37 cellular contexts compared by ENCODE assay signal in the genomic region with DNA sequence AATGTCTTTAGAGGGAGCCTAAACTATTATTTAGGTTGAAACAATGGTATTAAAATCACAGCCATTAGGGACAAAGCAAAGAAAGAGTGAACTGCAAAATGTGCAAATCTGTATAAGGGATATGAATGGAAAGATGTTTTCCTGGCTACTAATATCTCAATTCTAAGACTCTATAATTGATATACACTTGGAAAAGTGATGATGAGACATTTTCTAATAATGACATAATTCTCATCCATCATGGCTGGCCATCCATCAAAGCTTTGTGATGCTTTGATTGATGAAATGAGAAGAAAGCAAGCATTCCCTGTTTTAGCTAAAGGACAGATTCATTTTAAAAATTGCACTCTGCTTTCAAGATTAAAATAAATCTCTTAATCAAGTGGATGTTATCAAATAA.
"Had no signal": no experiment of that assay in that cellular context is flagged by ENCODE, and none has a peak within 500 bp of the region (broad histone marks: within the 10 kb centered on the region; RNA-seq: fewer than 3 reads in every experiment).

No MANE protein-coding gene starts in this region.

- H3K27ac ChIP-seq: adrenal gland, body of pancreas, brain microvascular endothelial cell, breast epithelium, VCaP had no signal

- DNase-seq: activated B cell treated with CpG ODN at 0.5 μM for 24 hours; activated CD4-positive, alpha-beta memory T cell treated with anti-CD3 and anti-CD28 coated beads for 36 hours; activated CD4-positive, alpha-beta T cell treated with anti-CD3 and anti-CD28 coated beads for 4 hours; activated CD4-positive, alpha-beta T cell treated with anti-CD3 and anti-CD28 coated beads, Interleukin-2, amount 10 ng/mL, durations not matched to agents 24 days and 14 days; activated CD4-positive, alpha-beta T cell treated with anti-CD3 and anti-CD28 coated beads, Interleukin-2, amount 50 U/mL, for 1 hour; activated CD4-positive, alpha-beta T cell treated with anti-CD3 and anti-CD28 coated beads, Interleukin-2, amount 50 U/mL, for 4 hours; activated CD4-positive, CD25-positive, alpha-beta regulatory T cell treated with anti-CD3 and anti-CD28 coated beads, Interleukin-2, amount 50 U/mL, for 72 hours; activated CD8-positive, alpha-beta memory T cell treated with anti-CD3 and anti-CD28 coated beads, Interleukin-2, amount 50 U/mL, for 4 hours; activated CD8-positive, alpha-beta T cell treated with anti-CD3 and anti-CD28 coated beads for 36 hours; activated effector memory CD4-positive, alpha-beta T cell treated with anti-CD3 and anti-CD28 coated beads, Interleukin-2, amount 50 U/mL, for 16 hours; activated gamma-delta T cell treated with Interleukin-2 at 50 U/mL for 16 hours; activated naive CD4-positive, alpha-beta T cell; activated naive CD4-positive, alpha-beta T cell treated with anti-CD3 and anti-CD28 coated beads for 36 hours; activated naive CD4-positive, alpha-beta T cell treated with anti-CD3 and anti-CD28 coated beads, Interleukin-2, amount 50 U/mL, for 16 hours; activated naive CD8-positive, alpha-beta T cell treated with anti-CD3 and anti-CD28 coated beads for 36 hours; activated T-cell treated with anti-CD3 and anti-CD28 coated beads for 4 hours; activated T-cell treated with anti-CD3 and anti-CD28 coated beads, Interleukin-2, amount 50 U/mL, for 1 hour; activated T-cell treated with anti-CD3 and anti-CD28 coated beads, Interleukin-2, amount 50 U/mL, for 4 hours; activated T-cell treated with anti-CD3 and anti-CD28 coated beads, Interleukin-2, amount 50 U/mL, for 72 hours; adrenal gland; amniotic stem cell; aorta; body of pancreas; brain microvascular endothelial cell; central memory CD4-positive, alpha-beta T cell; T-helper 1 cell; T-helper 2 cell; T-helper 9 cell had no signal

- H3K36me3 Mint-ChIP-seq: activated CD4-positive, alpha-beta memory T cell treated with anti-CD3 and anti-CD28 coated beads for 36 hours; activated naive CD4-positive, alpha-beta T cell treated with anti-CD3 and anti-CD28 coated beads, Interleukin-2, amount 50 U/mL, for 72 hours; activated naive CD8-positive, alpha-beta T cell treated with anti-CD3 and anti-CD28 coated beads for 36 hours had no signal

- H3K27me3 Mint-ChIP-seq: activated B cell treated with CpG ODN at 0.5 μM for 24 hours; activated CD4-positive, alpha-beta memory T cell treated with anti-CD3 and anti-CD28 coated beads for 36 hours; activated CD4-positive, alpha-beta T cell treated with anti-CD3 and anti-CD28 coated beads, Interleukin-2, amount 10 ng/mL, durations not matched to agents 24 days and 14 days; activated CD8-positive, alpha-beta T cell treated with anti-CD3 and anti-CD28 coated beads for 36 hours; activated naive CD8-positive, alpha-beta T cell treated with anti-CD3 and anti-CD28 coated beads for 36 hours; activated T-helper 17 cell treated with anti-CD3 and anti-CD28 coated beads, Interleukin-2, amount 50 U/mL, for 72 hours had no signal

- H3K9me3 ChIP-seq: adrenal gland, body of pancreas, breast epithelium had no signal

- H3K9me3 Mint-ChIP-seq: activated B cell treated with CpG ODN at 0.5 μM for 24 hours; activated CD4-positive, alpha-beta T cell treated with anti-CD3 and anti-CD28 coated beads, Interleukin-2, amount 10 ng/mL, durations not matched to agents 24 days and 14 days had no signal

- H3K4me3 Mint-ChIP-seq: activated B cell treated with CpG ODN at 0.5 μM for 24 hours; activated CD4-positive, alpha-beta memory T cell treated with anti-CD3 and anti-CD28 coated beads for 36 hours; activated CD4-positive, alpha-beta T cell treated with anti-CD3 and anti-CD28 coated beads, Interleukin-2, amount 10 ng/mL, durations not matched to agents 24 days and 14 days; activated CD8-positive, alpha-beta T cell treated with anti-CD3 and anti-CD28 coated beads for 36 hours; activated naive CD4-positive, alpha-beta T cell treated with anti-CD3 and anti-CD28 coated beads for 36 hours; activated naive CD8-positive, alpha-beta T cell treated with anti-CD3 and anti-CD28 coated beads for 36 hours; activated T-cell treated with anti-CD3 and anti-CD28 coated beads, Interleukin-2, amount 50 U/mL, for 4 hours; activated T-cell treated with anti-CD3 and anti-CD28 coated beads, Interleukin-2, amount 50 U/mL, for 72 hours; activated T-helper 1 cell treated with anti-CD3 and anti-CD28 coated beads, Interleukin-12 subunit alpha, Interleukin-12 subunit beta, Interleukin-2, Interleukin-4 antibody, amounts not matched to agents 30 ng/mL and 10 ng/mL and 1 ng/mL, durations not matched to agents 14 hours and 24 hours and 36 hours; activated T-helper 17 cell treated with anti-CD3 and anti-CD28 coated beads, Interleukin-2, amount 50 U/mL, for 72 hours; T-helper 1 cell treated with Interleukin-12 subunit alpha and Interleukin-12 subunit beta and Interleukin-4 antibody, amounts not matched to agents 30 μg/mL and 1 μg/mL, for 36 hours; T-helper 2 cell treated with Interferon-gamma antibody and Interleukin-4, amounts not matched to agents 5 μg/mL and 100 μg/mL, for 36 hours had no signal

- H3K4me3 ChIP-seq: adrenal gland, body of pancreas, breast epithelium had no signal

- FAIRE-seq: astrocyte, TTC549 had no signal

- H3K4me1 Mint-ChIP-seq: activated B cell treated with CpG ODN at 0.5 μM for 24 hours; activated CD4-positive, alpha-beta T cell treated with anti-CD3 and anti-CD28 coated beads, Interleukin-2, amount 10 ng/mL, durations not matched to agents 24 days and 14 days; activated naive CD8-positive, alpha-beta T cell treated with anti-CD3 and anti-CD28 coated beads for 36 hours; activated T-helper 17 cell treated with anti-CD3 and anti-CD28 coated beads, Interleukin-2, amount 50 U/mL, for 72 hours had no signal

- H3K27ac Mint-ChIP-seq: activated B cell treated with CpG ODN at 0.5 μM for 24 hours; activated CD4-positive, alpha-beta memory T cell treated with anti-CD3 and anti-CD28 coated beads for 36 hours; activated CD4-positive, alpha-beta T cell treated with anti-CD3 and anti-CD28 coated beads, Interleukin-2, amount 10 ng/mL, durations not matched to agents 24 days and 14 days; activated CD8-positive, alpha-beta T cell treated with anti-CD3 and anti-CD28 coated beads for 36 hours; activated naive CD4-positive, alpha-beta T cell treated with anti-CD3 and anti-CD28 coated beads for 36 hours; activated naive CD4-positive, alpha-beta T cell treated with anti-CD3 and anti-CD28 coated beads, Interleukin-2, amount 50 U/mL, for 72 hours; activated naive CD8-positive, alpha-beta T cell treated with anti-CD3 and anti-CD28 coated beads for 36 hours; activated T-cell treated with anti-CD3 and anti-CD28 coated beads, Interleukin-2, amount 50 U/mL, for 72 hours; activated T-helper 1 cell treated with anti-CD3 and anti-CD28 coated beads, Interleukin-12 subunit alpha, Interleukin-12 subunit beta, Interleukin-2, Interleukin-4 antibody, amounts not matched to agents 30 ng/mL and 10 ng/mL and 1 ng/mL, durations not matched to agents 14 hours and 24 hours and 36 hours; activated T-helper 17 cell treated with anti-CD3 and anti-CD28 coated beads, Interleukin-2, amount 50 U/mL, for 72 hours; T-helper 1 cell treated with Interleukin-12 subunit alpha and Interleukin-12 subunit beta and Interleukin-4 antibody, amounts not matched to agents 30 μg/mL and 1 μg/mL, for 36 hours; T-helper 2 cell treated with Interferon-gamma antibody and Interleukin-4, amounts not matched to agents 5 μg/mL and 100 μg/mL, for 36 hours had no signal

- H3K4me1 ChIP-seq: adrenal gland, body of pancreas, breast epithelium had no signal

- H3K27me3 ChIP-seq: adrenal gland, body of pancreas, brain microvascular endothelial cell, breast epithelium had no signal

- ATAC-seq: activated CD8-positive, alpha-beta T cell treated with anti-CD3 and anti-CD28 coated beads for 36 hours; activated naive CD4-positive, alpha-beta T cell treated with anti-CD3 and anti-CD28 coated beads, Interleukin-2, amount 50 U/mL, for 72 hours; activated T-cell treated with anti-CD3 and anti-CD28 coated beads, Interleukin-2, amount 50 U/mL, for 4 hours; activated T-cell treated with anti-CD3 and anti-CD28 coated beads, Interleukin-2, amount 50 U/mL, for 72 hours; activated T-helper 17 cell treated with anti-CD3 and anti-CD28 coated beads, Interleukin-2, amount 50 U/mL, for 72 hours; body of pancreas had no signal

- H3K36me3 ChIP-seq: adrenal gland, brain microvascular endothelial cell, breast epithelium had no signal
